ENCODE assay signal across 26 cellular contexts in the genomic region with DNA sequence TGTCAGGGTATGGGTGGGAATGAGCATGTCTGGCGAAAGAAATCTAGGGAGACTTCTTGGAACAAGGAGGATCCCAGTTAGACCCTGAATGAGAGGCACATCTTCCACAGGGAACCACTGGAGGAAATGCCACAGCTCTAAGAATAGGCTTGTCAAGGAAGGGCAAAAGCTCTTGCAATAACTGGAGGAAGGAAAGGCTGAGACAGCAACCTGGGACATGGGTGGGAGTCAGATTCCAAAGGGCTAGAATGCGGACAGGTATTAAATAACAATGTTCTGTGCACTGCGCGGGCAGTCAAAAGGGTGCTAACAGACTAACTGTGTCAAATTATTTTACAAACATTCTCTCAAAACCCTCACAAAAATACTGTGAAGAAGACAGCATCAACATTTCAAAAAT. TPM values are rescaled to one million over a fixed set of nuclear protein-coding genes. Genes with fewer than 3 reads are reported as not detected.
DNase-seq lines count a peak whose midpoint lies in the region; ATAC-seq and TF ChIP-seq lines count a peak whose summit lies in the region.
"Had no signal": no experiment of that assay in that cellular context is flagged by ENCODE, and none has a peak within 500 bp of the region (broad histone marks: within the 10 kb centered on the region; RNA-seq: fewer than 3 reads in every experiment).

No MANE protein-coding gene starts in this region.

- H3K9ac ChIP-seq in DND-41 (ENCODE audit: low read depth, low read length) (no peak overlapping the region), parathyroid adenoma (no peak overlapping the region)

- H3K4me3 ChIP-seq in cardiac muscle cell = no peak overlapping the region
- no peak overlapping the region for H3K4me3 ChIP-seq in DND-41 (ENCODE audit: low read depth in 1 of 2, low read length in 2 of 2)
- peak overlapping the region in 33 of 59 donors; percentile 2 to 47 (median 26) for H3K4me3 ChIP-seq in dorsolateral prefrontal cortex
- H3K4me3 ChIP-seq in parathyroid adenoma (ENCODE audit: low read depth, low read length) = no peak overlapping the region
- H3K4me3 ChIP-seq: breast epithelium, coronary artery, esophagus muscularis mucosa had no signal

- peaks cover 19% of the 10 kb centered on the region for H3K36me3 ChIP-seq in cardiac muscle cell
- peaks cover 51% of the 10 kb centered on the region for H3K36me3 ChIP-seq in DND-41 (ENCODE audit: insufficient read depth, low read length)
- no peaks in the 10 kb centered on the region for H3K36me3 ChIP-seq in parathyroid adenoma (ENCODE audit: control insufficient read depth, insufficient read depth, low read length)
- H3K36me3 ChIP-seq: breast epithelium had no signal

- H2AFZ ChIP-seq in DND-41 (ENCODE audit: low read depth, low read length) = no peak overlapping the region
- no peak overlapping the region for H2AFZ ChIP-seq in parathyroid adenoma

- H3K79me2 ChIP-seq in DND-41 (ENCODE audit: insufficient read depth, low read length) (peaks cover 63% of the 10 kb centered on the region), parathyroid adenoma (peaks cover 58% of the 10 kb centered on the region)

- H3K4me2 ChIP-seq in DND-41 (ENCODE audit: insufficient read depth, low read length) (peak overlapping the region; percentile 4; the same call in 1 of the 2 replicates), parathyroid adenoma (ENCODE audit: low read length) (peak overlapping the region; percentile 14)

- ATAC-seq in Right ventricle myocardium superior (ENCODE audit: poor library complexity) (no peak), DND-41 (ENCODE audit: insufficient read depth, low read depth) (no peak), HG03469 (IDR thresholded peaks at IDR 0.05; ENCODE audit: unreplicated experiment) (no peak), HG02970 (IDR thresholded peaks at IDR 0.05; ENCODE audit: low FRiP score, unreplicated experiment) (no peak)

- H3K9me3 ChIP-seq in cardiac muscle cell (ENCODE audit: low read depth) = no peaks in the 10 kb centered on the region
- peaks cover 18% of the 10 kb centered on the region for H3K9me3 ChIP-seq in DND-41 (ENCODE audit: insufficient read depth, low read length, severe bottlenecking)
- H3K9me3 ChIP-seq in parathyroid adenoma (ENCODE audit: control insufficient read depth, low read length) = no peaks in the 10 kb centered on the region
- H3K9me3 ChIP-seq: BE2C had no signal

- no peaks in the 10 kb centered on the region for H4K20me1 ChIP-seq in DND-41 (ENCODE audit: insufficient read depth, low read length)

- DNase-seq in cardiac muscle cell (ENCODE audit: low read depth in 1 of 2, low spot score in 1 of 2) = no peak
- no peak for DNase-seq in Right ventricle myocardium superior
- no peak for DNase-seq in DND-41
- DNase-seq in dorsolateral prefrontal cortex = no peak
- DNase-seq in NCI-H69 (lab: John Stamatoyannopoulos, UW) = no peak
- DNase-seq: ACHN; activated CD4-positive, alpha-beta memory T cell treated with anti-CD3 and anti-CD28 coated beads for 36 hours; activated CD4-positive, CD25-positive, alpha-beta regulatory T cell; activated CD8-positive, alpha-beta memory T cell treated with anti-CD3 and anti-CD28 coated beads, Interleukin-2, amount 50 U/mL, for 4 hours; BE2C; KG1; NCI-H1436 treated with DMSO at 0.1 percent for 48 hours; retina; substantia nigra had no signal

- H3K27me3 ChIP-seq in cardiac muscle cell (no peaks in the 10 kb centered on the region), DND-41 (ENCODE audit: insufficient read depth, low read length, poor library complexity) (no peaks in the 10 kb centered on the region), dorsolateral prefrontal cortex (no peaks in the 10 kb centered on the region), parathyroid adenoma (ENCODE audit: control insufficient read depth, insufficient read depth, low read length) (no peaks in the 10 kb centered on the region)
- H3K27me3 ChIP-seq: BE2C, breast epithelium, esophagus muscularis mucosa, foreskin keratinocyte had no signal

- peak overlapping the region; percentile 92 for H3K27ac ChIP-seq in cardiac muscle cell
- no peak overlapping the region for H3K27ac ChIP-seq in DND-41 (ENCODE audit: low read length)
- peak overlapping the region in 30 of 59 donors; percentile 1 to 63 (median 28) for H3K27ac ChIP-seq in dorsolateral prefrontal cortex
- H3K27ac ChIP-seq in parathyroid adenoma = no peak overlapping the region
- H3K27ac ChIP-seq: breast epithelium, coronary artery, esophagus muscularis mucosa, foreskin keratinocyte had no signal

- TF ChIP-seq CTCF in cardiac muscle cell (IDR thresholded peaks at IDR 0.05; ENCODE audit: low read depth, low read length) (no peak), DND-41 (IDR thresholded peaks at IDR 0.05; ENCODE audit: borderline replicate concordance, extremely low read depth, low read length, poor library complexity, severe bottlenecking) (no peak), dorsolateral prefrontal cortex (IDR thresholded peaks at IDR 0.05 in 54 of 56, conservative IDR thresholded peaks at IDR 0.05 in 2 of 56; ENCODE audit: low read depth in 1 of 56, partially characterized antibody in 56 of 56) (no peak), parathyroid adenoma (IDR thresholded peaks at IDR 0.05) (no peak)

- peaks cover 47% of the 10 kb centered on the region for H3K4me1 ChIP-seq in cardiac muscle cell (ENCODE audit: low read depth)
- peaks cover 21% of the 10 kb centered on the region for H3K4me1 ChIP-seq in DND-41 (ENCODE audit: insufficient read depth, low read length)
- peaks cover 20% of the 10 kb centered on the region for H3K4me1 ChIP-seq in parathyroid adenoma
- H3K4me1 ChIP-seq: BE2C had no signal

- intact Hi-C loops in Right ventricle myocardium superior (cut with DNase I) = no loop called here
- intact Hi-C loops in dorsolateral prefrontal cortex (cut with DNase I) = loop anchor here in 1 of 2 donors (10.0 kb wide), 1 partner anchor 271 kb away; no protein-coding TSS in a partner anchor

RNA-seq across cellular contexts. Expression of a gene that starts 4.5 kb away (rescaled TPM):
- total RNA-seq in cardiac muscle cell (42.6 and 44.8 TPM in 2 replicates), Right ventricle myocardium superior (107 TPM), dorsolateral prefrontal cortex (100 to 1,000 TPM; 157 to 398 (median 298) TPM)
- 98.7 and 122 TPM in 2 replicates for polyA plus RNA-seq in cardiac muscle cell

RNA-seq across cellular contexts. Expression of a gene that starts 55.1 kb away (rescaled TPM):
- 0.21 TPM in 1 of 2 replicates, not detected in the other for total RNA-seq in cardiac muscle cell
- not detected in 2 replicates for polyA plus RNA-seq in cardiac muscle cell
- 0.13 TPM for total RNA-seq in Right ventricle myocardium superior
- total RNA-seq in dorsolateral prefrontal cortex = 1 to 10 TPM in 19 of 120 experiments, under 1 TPM in 74, not detected in 27; 0.07 to 6.0 (median 0.33) TPM
- total RNA-seq: Daoy, foreskin keratinocyte, myocyte, osteoblast, RPMI7951, SK-MEL-5 had no signal
- polyA plus RNA-seq: foreskin keratinocyte had no signal

Comparison
In these comparisons a context has a peak if more than half of its experiments do, and no peak if none do; other contexts are left out.
1. H3K27ac ChIP-seq: peak in cardiac muscle cell (single experiment) and dorsolateral prefrontal cortex (30 of 59); none in DND-41 (single experiment) and parathyroid adenoma (single experiment).
2. H3K4me3 ChIP-seq: peak in dorsolateral prefrontal cortex (33 of 59); none in cardiac muscle cell (single experiment), DND-41 (0 of 2) and parathyroid adenoma (single experiment).